ENCODE assay signal across 18 cellular contexts in the genomic region with DNA sequence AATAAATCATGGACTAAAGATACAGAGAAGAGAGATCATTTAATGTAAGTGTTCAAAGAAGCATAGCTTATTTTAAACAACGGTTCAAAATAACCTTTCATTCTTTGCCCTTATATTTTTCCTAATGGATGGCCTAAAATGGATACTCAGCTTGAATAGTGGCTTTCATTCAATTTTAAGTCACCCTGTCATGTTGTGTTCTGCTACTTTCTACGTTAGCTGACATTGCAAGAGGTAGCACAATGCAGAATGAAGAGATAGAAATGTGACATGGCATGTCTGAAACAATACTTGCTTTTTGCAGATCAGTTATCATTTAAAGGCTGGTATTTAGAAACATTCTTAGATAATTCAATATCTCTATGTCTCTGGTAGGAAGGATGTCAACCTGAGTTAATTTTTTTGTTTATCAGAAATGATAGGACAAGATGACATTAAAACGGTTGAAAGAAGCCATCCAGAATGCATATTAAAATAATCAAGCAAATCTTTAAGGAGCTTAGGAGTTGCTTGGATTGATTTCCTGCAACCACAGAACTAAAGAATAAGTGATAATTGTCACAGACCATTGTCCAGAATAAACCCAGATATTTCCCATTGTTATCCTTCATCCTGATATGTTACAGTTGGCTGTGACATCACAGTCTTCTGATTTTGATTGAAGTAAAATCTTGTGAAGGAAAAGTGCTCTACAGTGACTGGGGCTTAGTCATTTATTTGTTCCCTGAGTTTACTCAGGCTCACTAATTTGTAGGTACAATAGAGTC. TPM values are rescaled to one million over a fixed set of nuclear protein-coding genes. Genes with fewer than 3 reads are reported as not detected.
DNase-seq lines count a peak whose midpoint lies in the region; ATAC-seq and TF ChIP-seq lines count a peak whose summit lies in the region.
"Had no signal": no experiment of that assay in that cellular context is flagged by ENCODE, and none has a peak within 500 bp of the region (broad histone marks: within the 10 kb centered on the region; RNA-seq: fewer than 3 reads in every experiment).

No MANE protein-coding gene starts in this region.

- POLR2A ChIA-PET in SK-N-SH (lab: Yijun Ruan, JAX): no interaction called here
- POLR2A ChIA-PET in IMR-90 (lab: Charles Lee; ENCODE audit: unreplicated experiment): no interaction called here
- POLR2A ChIA-PET in activated CD4-positive, alpha-beta T cell treated with anti-CD3 and anti-CD28 coated beads, Interleukin-2, amount 10 ng/mL, durations not matched to agents 7 days and 5 days (lab: Charles Lee): no interaction called here

- H2AK9ac ChIP-seq in IMR-90 (replicated peaks; ENCODE audit: low read depth, low read length, poor library complexity): no peak overlapping the region

- H3K4me3 ChIP-seq in SK-N-SH (ENCODE audit: low read depth in 2 of 2, low read length in 1 of 2): no peak overlapping the region
- H3K4me3 ChIP-seq in IMR-90 (ENCODE audit: insufficient read depth, low read depth, low read length): no peak overlapping the region
- H3K4me3 ChIP-seq: A549; BLaER1 treated with 17β-estradiol and CSF1 and Interleukin-3, amounts not matched to agents 10 nM and 100 nM had no signal

- no peak overlapping the region for H3K4me2 ChIP-seq in SK-N-SH
- no peak overlapping the region for H3K4me2 ChIP-seq in IMR-90 (ENCODE audit: low read depth, low read length)
- H3K4me2 ChIP-seq: A549; BLaER1 treated with 17β-estradiol and CSF1 and Interleukin-3, amounts not matched to agents 10 nM and 100 nM had no signal

- no peak overlapping the region for H3K4ac ChIP-seq in IMR-90 (ENCODE audit: low read depth, low read length)

- H2AK5ac ChIP-seq in IMR-90 (ENCODE audit: low read depth, low read length): no peak overlapping the region

- no peaks in the 10 kb centered on the region for H3K9me3 Mint-ChIP-seq in activated CD4-positive, alpha-beta T cell treated with anti-CD3 and anti-CD28 coated beads, Interleukin-2, amount 10 ng/mL, durations not matched to agents 7 days and 5 days
- H3K9me3 Mint-ChIP-seq: CD4-positive, alpha-beta T cell; CD8-positive, alpha-beta T cell had no signal

- H2BK15ac ChIP-seq in IMR-90 (ENCODE audit: low read depth, low read length): 0 out of 3 replicates have a peak overlapping the region, but pooled peaks have one; percentile 9

- no peaks in the 10 kb centered on the region for H3K79me1 ChIP-seq in IMR-90 (ENCODE audit: low read depth in 1 of 2, low read length in 2 of 2)

- intact Hi-C loops in IMR-90 (cut with micrococcal nuclease): no loop called here

- H3F3A ChIP-seq in SK-N-SH (replicated peaks; ENCODE audit: insufficient read depth): peaks cover 5% of the 10 kb centered on the region

- no peaks in the 10 kb centered on the region for H3K79me2 ChIP-seq in SK-N-SH (ENCODE audit: insufficient read depth)

- TF ChIP-seq RAD21 in SK-N-SH (IDR thresholded peaks at IDR 0.05; ENCODE audit: low read length): no peak
- TF ChIP-seq RAD21 in IMR-90 (IDR thresholded peaks at IDR 0.05; ENCODE audit: low read length): no peak

- H3K4me1 ChIP-seq in SK-N-SH (ENCODE audit: control insufficient read depth in 1 of 2, insufficient read depth in 2 of 2, low read depth in 1 of 2, low read length in 1 of 2) (no peaks in the 10 kb centered on the region), IMR-90 (ENCODE audit: control insufficient read depth, insufficient read depth, low read length) (no peaks in the 10 kb centered on the region)
- H3K4me1 ChIP-seq: Caco-2 had no signal

- H3K18ac ChIP-seq in IMR-90 (ENCODE audit: low read depth, low read length): no peak overlapping the region; the same call in 1 of the 2 replicates

- no peak for TF ChIP-seq POLR2A in IMR-90 (IDR thresholded peaks at IDR 0.05; ENCODE audit: low read depth, low read length)

- no peak overlapping the region for H2BK20ac ChIP-seq in IMR-90 (ENCODE audit: low read depth, low read length)

- WGBS in SK-N-SH (ENCODE audit: low lambda C conversion rate): 75% methylated on average over 3 of the region's 3 CpGs
- no CpG with 5 or more reads among the region's 3 CpGs for WGBS in IMR-90 (ENCODE audit: extremely low coverage in 2 of 2, insufficient read length in 1 of 2), 2 experiments

- peak; percentile 56 for ATAC-seq in SK-N-SH treated with all-trans-retinoic acid at 6 μM for 48 hours
- no peak for ATAC-seq in IMR-90 (ENCODE audit: low read depth)
- ATAC-seq: A549; CD8-positive, alpha-beta T cell had no signal

- H3K36me3 ChIP-seq in SK-N-SH (replicated peaks in 1 of 2; ENCODE audit: control insufficient read depth in 1 of 2, insufficient read depth in 2 of 2, low read length in 1 of 2) (peaks cover 0 to 7% of the 10 kb centered on the region in 2 experiments), IMR-90 (ENCODE audit: control insufficient read depth, insufficient read depth, low read length) (no peaks in the 10 kb centered on the region)
- H3K36me3 ChIP-seq: BLaER1 treated with 17β-estradiol and CSF1 and Interleukin-3, amounts not matched to agents 10 nM and 100 nM had no signal

- no TSS peak for BruUV-seq in IMR-90 (replicated peaks; lab: Mats Ljungman, UMichigan)

- H2AFZ ChIP-seq in SK-N-SH (ENCODE audit: low read depth) (no peak overlapping the region), IMR-90 (replicated peaks; ENCODE audit: low read length, poor library complexity) (no peak overlapping the region)

- no peak overlapping the region for H3K14ac ChIP-seq in IMR-90 (replicated peaks; ENCODE audit: low read depth, low read length)

- H4K91ac ChIP-seq in IMR-90 (ENCODE audit: insufficient read depth, low read depth, low read length): no peak overlapping the region

- H4K20me1 ChIP-seq in SK-N-SH (ENCODE audit: insufficient read depth) (no peaks in the 10 kb centered on the region), IMR-90 (ENCODE audit: insufficient read depth, low read length) (no peaks in the 10 kb centered on the region)
- H4K20me1 ChIP-seq: BLaER1 treated with 17β-estradiol and CSF1 and Interleukin-3, amounts not matched to agents 10 nM and 100 nM had no signal

- no peak overlapping the region for H4K8ac ChIP-seq in IMR-90 (ENCODE audit: low read depth in 2 of 2, low read length in 2 of 2)

- H3K9me3 ChIP-seq in SK-N-SH (peaks cover 6% of the 10 kb centered on the region; the same call in 1 of the 2 replicates), IMR-90 (ENCODE audit: control insufficient read depth, insufficient read depth, low read length) (no peaks in the 10 kb centered on the region; the same call in 1 of the 2 replicates)
- H3K9me3 ChIP-seq: BLaER1 treated with 17β-estradiol and CSF1 and Interleukin-3, amounts not matched to agents 10 nM and 100 nM; Caco-2 had no signal

- dilution Hi-C loops in IMR-90 (cut with HindIII; ENCODE audit: low sequenced_read_pairs, unreplicated experiment): no loop called here

- in situ Hi-C loops in IMR-90 (cut with MboI; ENCODE audit: low sequenced_read_pairs): no loop called here

- CTCF ChIA-PET in SK-N-SH (lab: Yijun Ruan, JAX) (interaction anchor here (0.8 kb wide), 1 partner anchor 274 kb away, joined by 3 read pairs; no protein-coding TSS in a partner anchor), IMR-90 (lab: Yijun Ruan, JAX) (interaction anchor here (1.0 kb wide), 1 partner anchor 274 kb away, joined by 3 read pairs; no protein-coding TSS in a partner anchor)
- CTCF ChIA-PET in activated CD4-positive, alpha-beta T cell treated with anti-CD3 and anti-CD28 coated beads, Interleukin-2, amount 10 ng/mL, durations not matched to agents 7 days and 5 days (lab: Charles Lee): no interaction called here

- H4K5ac ChIP-seq in IMR-90 (ENCODE audit: low read depth, low read length): no peak overlapping the region

- H3K27me3 Mint-ChIP-seq in activated CD4-positive, alpha-beta T cell treated with anti-CD3 and anti-CD28 coated beads, Interleukin-2, amount 10 ng/mL, durations not matched to agents 7 days and 5 days: peaks cover 9% of the 10 kb centered on the region
- H3K27me3 Mint-ChIP-seq: B cell had no signal

- TF ChIP-seq CTCF in SK-N-SH (IDR thresholded peaks at IDR 0.05) (no peak), IMR-90 (conservative IDR thresholded peaks at IDR 0.05; ENCODE audit: low read depth, low read length) (no peak)

- no peak overlapping the region for H3K23ac ChIP-seq in IMR-90 (ENCODE audit: low read depth, low read length)

- H2BK120ac ChIP-seq in IMR-90 (ENCODE audit: low read depth, low read length): no peak overlapping the region

- H3K9ac ChIP-seq in SK-N-SH (no peak overlapping the region), IMR-90 (ENCODE audit: low read depth, low read length) (no peak overlapping the region)
- H3K9ac ChIP-seq: BLaER1 treated with 17β-estradiol and CSF1 and Interleukin-3, amounts not matched to agents 10 nM and 100 nM had no signal

- no peak overlapping the region for H3K4me3 Mint-ChIP-seq in activated CD4-positive, alpha-beta T cell treated with anti-CD3 and anti-CD28 coated beads, Interleukin-2, amount 10 ng/mL, durations not matched to agents 7 days and 5 days
- H3K4me3 Mint-ChIP-seq: B cell; CD4-positive, alpha-beta T cell; CD8-positive, alpha-beta T cell had no signal

- H3K27me3 ChIP-seq in SK-N-SH (ENCODE audit: insufficient read depth) (no peaks in the 10 kb centered on the region), IMR-90 (ENCODE audit: control insufficient read depth, insufficient read depth, low read length) (no peaks in the 10 kb centered on the region)
- H3K27me3 ChIP-seq: BLaER1 treated with 17β-estradiol and CSF1 and Interleukin-3, amounts not matched to agents 10 nM and 100 nM had no signal

- peaks cover 3% of the 10 kb centered on the region; the same call in 1 of the 2 replicates for H3K9me1 ChIP-seq in IMR-90 (ENCODE audit: insufficient read depth, low read length)

- no peak overlapping the region for H3K27ac Mint-ChIP-seq in activated CD4-positive, alpha-beta T cell treated with anti-CD3 and anti-CD28 coated beads, Interleukin-2, amount 10 ng/mL, durations not matched to agents 7 days and 5 days
- H3K27ac Mint-ChIP-seq: B cell; CD4-positive, alpha-beta T cell; CD8-positive, alpha-beta T cell had no signal

- no peak for TF ChIP-seq EP300 in SK-N-SH (IDR thresholded peaks at IDR 0.05; ENCODE audit: borderline replicate concordance in 1 of 2, low read depth in 1 of 2, low read length in 1 of 2)

- H3K27ac ChIP-seq in SK-N-SH (ENCODE audit: low read depth in 2 of 2, low read length in 1 of 2) (no peak overlapping the region), IMR-90 (ENCODE audit: insufficient read depth, low read length) (no peak overlapping the region)
- H3K27ac ChIP-seq: 22Rv1; BLaER1 treated with 17β-estradiol and CSF1 and Interleukin-3, amounts not matched to agents 10 nM and 100 nM; C4-2B had no signal

- no peaks in the 10 kb centered on the region for H3K9me2 ChIP-seq in SK-N-SH

- H3K36me3 Mint-ChIP-seq in activated CD4-positive, alpha-beta T cell treated with anti-CD3 and anti-CD28 coated beads, Interleukin-2, amount 10 ng/mL, durations not matched to agents 7 days and 5 days (ENCODE audit: low read depth): no peaks in the 10 kb centered on the region
- H3K36me3 Mint-ChIP-seq: CD8-positive, alpha-beta T cell had no signal

- DNase-seq in SK-N-SH (no peak), IMR-90 (no peak), dermis blood vessel endothelial cell (peak; percentile 53), nucleus accumbens (lab: John Stamatoyannopoulos, UW) (no peak)
- DNase-seq in activated CD4-positive, alpha-beta T cell treated with anti-CD3 and anti-CD28 coated beads, Interleukin-2, amount 10 ng/mL, durations not matched to agents 7 days and 5 days: no peak
- DNase-seq: AML-193; Caco-2; Calu3; CD4-positive, alpha-beta T cell; CD8-positive, alpha-beta T cell; DMS79 treated with DMSO at 0.1 percent for 48 hours; GF-D8 had no signal

- no peaks in the 10 kb centered on the region for H3K4me1 Mint-ChIP-seq in activated CD4-positive, alpha-beta T cell treated with anti-CD3 and anti-CD28 coated beads, Interleukin-2, amount 10 ng/mL, durations not matched to agents 7 days and 5 days
- H3K4me1 Mint-ChIP-seq: B cell had no signal

- no peak overlapping the region for H2BK5ac ChIP-seq in IMR-90 (ENCODE audit: low read depth, low read length, poor library complexity, severe bottlenecking)

- no peak overlapping the region for H3K56ac ChIP-seq in IMR-90 (ENCODE audit: extremely low read depth, insufficient read depth, low read length)

RNA-seq across cellular contexts. Expression of gene CAVIN2, which starts 41.7 kb away (rescaled TPM):
- polyA plus RNA-seq in SK-N-SH (2012; rRNA removed) (1.5 and 1.7 TPM in 2 replicates), IMR-90 (2012; rRNA removed) (7.7 and 8.3 TPM in 2 replicates)
- polyA plus RNA-seq in SK-N-SH (2012; cell fraction: cytosol; rRNA removed): 1.4 and 1.7 TPM in 2 replicates
- polyA plus RNA-seq in SK-N-SH (2012; cell fraction: nucleus; rRNA removed): 1.2 and 1.5 TPM in 2 replicates
- total RNA-seq in IMR-90 (2012; rRNA removed) (11.5 and 12.5 TPM in 2 replicates), dermis blood vessel endothelial cell (430 and 571 TPM in 2 replicates)
- 4.0 and 7.0 TPM in 2 replicates for polyA plus RNA-seq in IMR-90 (2012; cell fraction: cytosol; rRNA removed)
- polyA plus RNA-seq in IMR-90 (2012; cell fraction: nucleus; rRNA removed; ENCODE audit: low replicate concordance): 2.8 and 3.3 TPM in 2 replicates
- not detected for total RNA-seq in activated CD4-positive, alpha-beta T cell treated with anti-CD3 and anti-CD28 coated beads, Interleukin-2, amount 10 ng/mL, durations not matched to agents 7 days and 5 days
- total RNA-seq: B cell; Caco-2; Calu3; CD8-positive, alpha-beta T cell had no signal

Comparison
In these comparisons a context has a peak if more than half of its experiments do, and no peak if none do; other contexts are left out.
1. RNA of gene CAVIN2, which starts 41.7 kb away (total RNA-seq): 430 to 571 TPM in dermis blood vessel endothelial cell; 11.5 to 12.5 TPM in IMR-90 and not detected in activated CD4-positive, alpha-beta T cell treated with anti-CD3 and anti-CD28 coated beads, Interleukin-2, amount 10 ng/mL, durations not matched to agents 7 days and 5 days; every median in the first group is over 10 times any median in the second.